ENCODE assay signal across 10 cellular contexts in the genomic region with DNA sequence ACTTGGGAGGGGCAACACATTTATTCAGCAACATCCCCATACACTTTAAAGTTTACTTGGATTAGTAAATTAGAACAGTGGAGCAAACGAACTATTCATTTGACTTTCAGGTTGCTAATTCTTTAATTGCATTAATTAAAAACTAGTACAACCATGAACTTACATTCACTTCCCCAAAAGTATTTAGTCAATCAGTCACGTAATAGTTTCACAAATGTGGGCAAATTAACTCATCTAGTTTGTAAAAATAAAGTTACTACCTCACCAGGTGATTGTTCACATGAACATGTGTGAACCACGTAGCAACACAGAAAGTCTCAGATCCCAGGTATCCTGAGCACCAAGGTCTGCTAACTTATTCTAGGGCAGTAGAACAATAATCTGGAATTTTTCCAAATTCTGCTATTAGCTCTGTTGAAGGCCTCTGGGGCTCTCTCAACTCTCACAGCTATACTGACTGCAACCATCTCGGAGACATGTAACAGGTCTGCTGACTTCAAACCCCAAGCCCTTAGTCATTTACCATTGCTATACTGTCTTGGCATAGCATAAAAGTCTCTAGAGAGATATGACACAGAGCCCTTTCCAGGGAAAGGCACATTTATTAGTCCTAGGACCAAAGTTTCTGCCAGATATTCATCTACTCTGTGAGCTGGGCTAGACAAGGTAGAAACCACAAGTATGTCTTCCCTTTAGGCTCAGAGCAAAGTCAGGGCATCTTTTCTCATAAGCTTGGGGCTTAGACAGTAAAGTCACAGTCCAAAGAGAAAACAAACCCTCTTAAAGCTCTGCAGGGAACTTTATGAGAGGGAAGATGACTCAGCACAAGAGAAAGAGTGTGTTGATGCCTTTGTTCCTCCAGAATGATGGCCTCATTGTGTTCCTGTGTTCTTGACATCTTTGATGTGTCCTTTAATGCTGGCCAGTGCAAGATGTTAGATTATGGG.
DNase-seq lines count a peak whose midpoint lies in the region; ATAC-seq lines count a peak whose summit lies in the region.
"Had no signal": no experiment of that assay in that cellular context is flagged by ENCODE, and none has a peak within 500 bp of the region (broad histone marks: within the 10 kb centered on the region; RNA-seq: fewer than 3 reads in every experiment).

No MANE protein-coding gene starts in this region.

- H3K36me3 Mint-ChIP-seq in stimulated activated memory B cell treated with anti-CD40 and anti-IgM and Interleukin-4, amounts not matched to agents 10 μg/mL and 1 μg/mL and 100 μg/mL, for 72 hours, result no peaks in the 10 kb centered on the region

- H3K27ac Mint-ChIP-seq in stimulated activated memory B cell treated with anti-CD40 and anti-IgM and Interleukin-4, amounts not matched to agents 10 μg/mL and 1 μg/mL and 100 μg/mL, for 72 hours, result no peak overlapping the region

- DNase-seq in AG08395 (ENCODE audit: low spot score), result peak; percentile 55
- peak; percentile 27 for DNase-seq in HCEC 1CT
- peak; percentile 54 for DNase-seq in T1000 (lab: John Stamatoyannopoulos, UW)
- DNase-seq in hepatic stellate cell (ENCODE audit: low spot score), result peak; percentile 47
- DNase-seq in COR-L47 (lab: John Stamatoyannopoulos, UW), result no peak
- DNase-seq in activated effector memory CD4-positive, alpha-beta T cell treated with Interleukin-2 at 50 U/mL for 16 hours, result no peak
- DNase-seq: activated CD8-positive, alpha-beta memory T cell treated with anti-CD3 and anti-CD28 coated beads, Interleukin-2, amount 50 U/mL, for 4 hours; Calu3 had no signal

- peaks cover 16% of the 10 kb centered on the region for H3K4me1 Mint-ChIP-seq in stimulated activated memory B cell treated with anti-CD40 and anti-IgM and Interleukin-4, amounts not matched to agents 10 μg/mL and 1 μg/mL and 100 μg/mL, for 72 hours

- ATAC-seq in stimulated activated memory B cell treated with anti-CD40 and anti-IgM and Interleukin-4, amounts not matched to agents 10 μg/mL and 1 μg/mL and 100 μg/mL, for 72 hours, result no peak
- no peak for ATAC-seq in GM18870 (IDR thresholded peaks at IDR 0.05; ENCODE audit: unreplicated experiment)

- no peaks in the 10 kb centered on the region for H3K27me3 Mint-ChIP-seq in stimulated activated memory B cell treated with anti-CD40 and anti-IgM and Interleukin-4, amounts not matched to agents 10 μg/mL and 1 μg/mL and 100 μg/mL, for 72 hours

- H3K9me3 Mint-ChIP-seq in stimulated activated memory B cell treated with anti-CD40 and anti-IgM and Interleukin-4, amounts not matched to agents 10 μg/mL and 1 μg/mL and 100 μg/mL, for 72 hours, result no peaks in the 10 kb centered on the region

- H3K4me3 Mint-ChIP-seq in stimulated activated memory B cell treated with anti-CD40 and anti-IgM and Interleukin-4, amounts not matched to agents 10 μg/mL and 1 μg/mL and 100 μg/mL, for 72 hours, result no peak overlapping the region

Comparison
In these comparisons a context has a peak if more than half of its experiments do, and no peak if none do; other contexts are left out.
1. DNase-seq: peak in AG08395 (single experiment), HCEC 1CT (single experiment), T1000 (single experiment) and hepatic stellate cell (single experiment); none in COR-L47 (single experiment) and activated effector memory CD4-positive, alpha-beta T cell treated with Interleukin-2 at 50 U/mL for 16 hours (single experiment).